1 cellular context compared by ENCODE assay signal in genomic region chr20:38583306-38583705, GRCh38.
TF ChIP-seq lines count a peak whose summit lies in the region.

No MANE protein-coding gene starts in this region.

TF ChIP-seq in HepG2, 621 proteins besides CTCF, POLR2A, EP300 and RAD21 (continued from another document):
- no peak for TF ChIP-seq STAT6 (CRISPR knock-in tag; IDR thresholded peaks at IDR 0.05; ENCODE audit: borderline replicate concordance)
- no peak for TF ChIP-seq ZNF430 (CRISPR knock-in tag; IDR thresholded peaks at IDR 0.05)
- TF ChIP-seq ARNTL (CRISPR knock-in tag; IDR thresholded peaks at IDR 0.05) = no peak
- TF ChIP-seq HNF1B (CRISPR knock-in tag; IDR thresholded peaks at IDR 0.05) = no peak
